17 cellular contexts compared by ENCODE assay signal in the genomic region with DNA sequence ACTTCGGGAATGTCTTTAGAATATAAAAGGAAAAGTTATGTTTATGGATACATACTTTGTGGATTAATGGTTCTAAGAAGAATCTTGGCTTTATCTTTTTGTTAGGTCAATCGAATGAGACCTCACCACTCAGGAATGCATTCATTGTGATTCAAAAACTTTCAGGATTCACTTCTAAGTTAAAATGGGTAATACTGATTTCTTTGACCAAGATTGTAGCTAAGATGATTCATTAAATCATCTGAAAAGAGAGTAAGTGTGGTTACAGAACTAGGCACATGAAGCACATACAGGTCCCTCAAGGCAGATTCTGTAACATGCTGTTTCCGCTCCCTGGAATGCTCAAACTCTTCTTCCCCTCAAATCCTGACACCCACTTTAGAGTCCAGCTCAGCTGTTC.
A peak's percentile ranks its signal among the peaks of the same experiment; 100 is the strongest.
DNase-seq lines count a peak whose midpoint lies in the region; ATAC-seq, FAIRE-seq and TF ChIP-seq lines count a peak whose summit lies in the region.
"Had no signal": no experiment of that assay in that cellular context is flagged by ENCODE, and none has a peak within 500 bp of the region (broad histone marks: within the 10 kb centered on the region; RNA-seq: fewer than 3 reads in every experiment).

No MANE protein-coding gene starts in this region.

- intact Hi-C loops in HCT116 (cut with micrococcal nuclease) (no loop called here), mucosa of descending colon (cut with DNase I, micrococcal nuclease) (no loop called here)

- no peaks in the 10 kb centered on the region for H3K27me3 ChIP-seq in HCT116 (ENCODE audit: insufficient read depth, low read length)
- H3K27me3 ChIP-seq in astrocyte (ENCODE audit: insufficient read depth, low read length), result no peaks in the 10 kb centered on the region

- POLR2A ChIA-PET in HCT116 (lab: Charles Lee), result no interaction called here

- H3K9ac ChIP-seq in HCT116 (ENCODE audit: low read length) (no peak overlapping the region), astrocyte (ENCODE audit: low read length) (peak overlapping the region; percentile 76)

- H3K27ac ChIP-seq in HCT116 (ENCODE audit: low read depth, low read length) (no peak overlapping the region; the same call in 1 of the 2 replicates), astrocyte (ENCODE audit: low read depth, low read length) (peak overlapping the region; percentile 97)
- H3K27ac ChIP-seq: WERI-Rb-1 had no signal

- H3K4me1 ChIP-seq in HCT116 (ENCODE audit: control insufficient read depth in 1 of 2, insufficient read depth in 2 of 2, low read length in 2 of 2) (peaks cover 2 to 8% of the 10 kb centered on the region in 2 experiments; a peak in 2 of 4 replicates), astrocyte (ENCODE audit: insufficient read depth, low read length) (peaks cover 15% of the 10 kb centered on the region), mucosa of descending colon (ENCODE audit: low read depth) (no peaks in the 10 kb centered on the region)

- no peaks in the 10 kb centered on the region for H4K20me1 ChIP-seq in HCT116 (ENCODE audit: insufficient read depth)
- H4K20me1 ChIP-seq in astrocyte (ENCODE audit: insufficient read depth, low read length), result no peaks in the 10 kb centered on the region

- RAD21 ChIA-PET in HCT116 (lab: Charles Lee; ENCODE audit: low non-redundant PET in 1 of 2, low total read pairs in 2 of 2, uncharacterized antibody in 2 of 2, unreplicated experiment in 2 of 2), result no interaction called here

- H3K4me1 Mint-ChIP-seq in astrocyte (ENCODE audit: low read depth, unreplicated experiment), result peaks cover 14% of the 10 kb centered on the region
- H3K4me1 Mint-ChIP-seq: brain had no signal

- no peak for TF ChIP-seq RAD21 in HCT116 (IDR thresholded peaks at IDR 0.05; ENCODE audit: low read depth)

- H3K4me2 ChIP-seq in HCT116 (ENCODE audit: low read length), result 0 out of 2 replicates have a peak overlapping the region, but pooled peaks have one; percentile 6
- H3K4me2 ChIP-seq in astrocyte (ENCODE audit: low read length), result peak overlapping the region; percentile 54

- peaks cover 2% of the 10 kb centered on the region for H3K36me3 Mint-ChIP-seq in astrocyte (ENCODE audit: low read depth, unreplicated experiment)
- H3K36me3 Mint-ChIP-seq: brain had no signal

- peak overlapping the region; percentile 78 for H3K27ac Mint-ChIP-seq in astrocyte (ENCODE audit: unreplicated experiment)
- H3K27ac Mint-ChIP-seq: brain; stimulated activated naive CD8-positive, alpha-beta T cell treated with anti-CD3 and anti-CD28 coated beads, Interleukin-15, Interleukin-2, amounts not matched to agents 100 ng/mL and 50 ng/mL, for 24 hours had no signal

- BruUV-seq in HCT116 (replicated peaks; lab: Mats Ljungman, UMichigan), result no TSS peak

- H3K4me3 ChIP-seq in HCT116 (replicated peaks in 1 of 2; ENCODE audit: low read depth in 1 of 2, low read length in 2 of 2), result no peak overlapping the region
- H3K4me3 ChIP-seq in astrocyte (ENCODE audit: insufficient read depth, low read depth, low read length), result no peak overlapping the region
- H3K4me3 ChIP-seq in foreskin fibroblast (ENCODE audit: low read depth in 1 of 2, low read length in 2 of 2), result no peak overlapping the region
- H3K4me3 ChIP-seq in mucosa of descending colon, result no peak overlapping the region

- no peaks in the 10 kb centered on the region for H3K9me2 ChIP-seq in HCT116 (ENCODE audit: insufficient read depth)

- FAIRE-seq in astrocyte (lab: Jason Lieb, UNC), result peak; percentile 96

- H2AFZ ChIP-seq in HCT116 (ENCODE audit: low read depth, low read length, poor library complexity, severe bottlenecking), result peak overlapping the region; percentile 36
- no peak overlapping the region for H2AFZ ChIP-seq in astrocyte (ENCODE audit: low read depth, low read length)

- H3K36me3 ChIP-seq in HCT116 (ENCODE audit: control insufficient read depth in 1 of 2, insufficient read depth in 2 of 2, low read length in 2 of 2) (no peaks in the 10 kb centered on the region), astrocyte (ENCODE audit: insufficient read depth, low read length) (no peaks in the 10 kb centered on the region), mucosa of descending colon (ENCODE audit: low read depth) (no peaks in the 10 kb centered on the region)
- H3K36me3 ChIP-seq: WERI-Rb-1 had no signal

- CTCF ChIA-PET in HCT116 (lab: Charles Lee), result interaction anchor here (1.0 kb wide), 1 partner anchor 28 kb away, joined by 3 read pairs; no protein-coding TSS in a partner anchor

- no peak for TF ChIP-seq POLR2A in HCT116 (IDR thresholded peaks at IDR 0.05; ENCODE audit: borderline replicate concordance, extremely low read depth, insufficient read depth, insufficient read length)

- no peak overlapping the region for H3K4me3 Mint-ChIP-seq in astrocyte (ENCODE audit: unreplicated experiment)
- H3K4me3 Mint-ChIP-seq: brain; stimulated activated naive CD8-positive, alpha-beta T cell treated with anti-CD3 and anti-CD28 coated beads, Interleukin-15, Interleukin-2, amounts not matched to agents 100 ng/mL and 50 ng/mL, for 24 hours had no signal

- TF ChIP-seq CTCF in HCT116 (IDR thresholded peaks at IDR 0.05 in 2 of 3, conservative IDR thresholded peaks at IDR 0.05 in 1 of 3; ENCODE audit: borderline replicate concordance in 1 of 3, insufficient read depth in 1 of 3, low read depth in 2 of 3, low read length in 2 of 3) (no peak), astrocyte (IDR thresholded peaks at IDR 0.05; ENCODE audit: insufficient read depth, low read depth, low read length) (no peak), foreskin fibroblast (IDR thresholded peaks at IDR 0.05; ENCODE audit: low read depth, low read length) (no peak), mucosa of descending colon (IDR thresholded peaks at IDR 0.05) (no peak)

- no peaks in the 10 kb centered on the region for H3K9me3 Mint-ChIP-seq in astrocyte (ENCODE audit: unreplicated experiment)
- H3K9me3 Mint-ChIP-seq: brain had no signal

- no peaks in the 10 kb centered on the region for H3K27me3 Mint-ChIP-seq in astrocyte (ENCODE audit: low read depth, unreplicated experiment)
- H3K27me3 Mint-ChIP-seq: brain; stimulated activated naive CD8-positive, alpha-beta T cell treated with anti-CD3 and anti-CD28 coated beads, Interleukin-15, Interleukin-2, amounts not matched to agents 100 ng/mL and 50 ng/mL, for 24 hours had no signal

- ATAC-seq in HCT116 (peak; percentile 49; the same call in 1 of the 2 replicates), mucosa of descending colon (no peak)
- ATAC-seq: right cardiac atrium had no signal

- DNase-seq in A172 (ENCODE audit: low spot score) (peak; percentile 29), HCT116 (ENCODE audit: low read depth, low spot score) (no peak), astrocyte (ENCODE audit: low read depth) (peak; percentile 97), foreskin fibroblast (peak; percentile 59 to 74), NCI-H510A (lab: John Stamatoyannopoulos, UW) (no peak), AG08396 (ENCODE audit: low spot score) (no peak), GM19240 (ENCODE audit: insufficient read length, low spot score) (no peak), mucosa of descending colon (no peak)
- DNase-seq: 8988T, activated gamma-delta T cell treated with Interleukin-2 at 50 U/mL for 16 hours, Calu3, NCI-H1048, NCI-H345, right cardiac atrium, WERI-Rb-1 had no signal

- H3K9me3 ChIP-seq in HCT116 (ENCODE audit: control insufficient read depth in 1 of 2, insufficient read depth in 1 of 2, low read depth in 1 of 2, low read length in 2 of 2) (no peaks in the 10 kb centered on the region), astrocyte (ENCODE audit: insufficient read depth, low read depth, low read length) (no peaks in the 10 kb centered on the region), mucosa of descending colon (no peaks in the 10 kb centered on the region)

- no peaks in the 10 kb centered on the region for H3K79me2 ChIP-seq in HCT116 (ENCODE audit: insufficient read depth, low read length)
- H3K79me2 ChIP-seq in astrocyte (ENCODE audit: insufficient read depth, low read length), result no peaks in the 10 kb centered on the region

TF ChIP-seq in HCT116, 20 proteins besides CTCF, POLR2A, EP300 and RAD21:
- TF ChIP-seq, protein P1, sequence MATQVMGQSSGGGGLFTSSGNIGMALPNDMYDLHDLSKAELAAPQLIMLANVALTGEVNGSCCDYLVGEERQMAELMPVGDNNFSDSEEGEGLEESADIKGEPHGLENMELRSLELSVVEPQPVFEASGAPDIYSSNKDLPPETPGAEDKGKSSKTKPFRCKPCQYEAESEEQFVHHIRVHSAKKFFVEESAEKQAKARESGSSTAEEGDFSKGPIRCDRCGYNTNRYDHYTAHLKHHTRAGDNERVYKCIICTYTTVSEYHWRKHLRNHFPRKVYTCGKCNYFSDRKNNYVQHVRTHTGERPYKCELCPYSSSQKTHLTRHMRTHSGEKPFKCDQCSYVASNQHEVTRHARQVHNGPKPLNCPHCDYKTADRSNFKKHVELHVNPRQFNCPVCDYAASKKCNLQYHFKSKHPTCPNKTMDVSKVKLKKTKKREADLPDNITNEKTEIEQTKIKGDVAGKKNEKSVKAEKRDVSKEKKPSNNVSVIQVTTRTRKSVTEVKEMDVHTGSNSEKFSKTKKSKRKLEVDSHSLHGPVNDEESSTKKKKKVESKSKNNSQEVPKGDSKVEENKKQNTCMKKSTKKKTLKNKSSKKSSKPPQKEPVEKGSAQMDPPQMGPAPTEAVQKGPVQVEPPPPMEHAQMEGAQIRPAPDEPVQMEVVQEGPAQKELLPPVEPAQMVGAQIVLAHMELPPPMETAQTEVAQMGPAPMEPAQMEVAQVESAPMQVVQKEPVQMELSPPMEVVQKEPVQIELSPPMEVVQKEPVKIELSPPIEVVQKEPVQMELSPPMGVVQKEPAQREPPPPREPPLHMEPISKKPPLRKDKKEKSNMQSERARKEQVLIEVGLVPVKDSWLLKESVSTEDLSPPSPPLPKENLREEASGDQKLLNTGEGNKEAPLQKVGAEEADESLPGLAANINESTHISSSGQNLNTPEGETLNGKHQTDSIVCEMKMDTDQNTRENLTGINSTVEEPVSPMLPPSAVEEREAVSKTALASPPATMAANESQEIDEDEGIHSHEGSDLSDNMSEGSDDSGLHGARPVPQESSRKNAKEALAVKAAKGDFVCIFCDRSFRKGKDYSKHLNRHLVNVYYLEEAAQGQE (IDR thresholded peaks at IDR 0.05; ENCODE audit: low read depth), result no peak
- TF ChIP-seq EGR1 (IDR thresholded peaks at IDR 0.05; ENCODE audit: low read depth), result no peak

Comparison
In these comparisons a context has a peak if more than half of its experiments do, and no peak if none do; other contexts are left out.
1. DNase-seq: peak in A172 (single experiment), astrocyte (single experiment) and foreskin fibroblast (2 of 2); none in HCT116 (single experiment), NCI-H510A (single experiment), AG08396 (single experiment), GM19240 (single experiment) and mucosa of descending colon (0 of 3).